16 cellular contexts compared by ENCODE assay signal in the genomic region with DNA sequence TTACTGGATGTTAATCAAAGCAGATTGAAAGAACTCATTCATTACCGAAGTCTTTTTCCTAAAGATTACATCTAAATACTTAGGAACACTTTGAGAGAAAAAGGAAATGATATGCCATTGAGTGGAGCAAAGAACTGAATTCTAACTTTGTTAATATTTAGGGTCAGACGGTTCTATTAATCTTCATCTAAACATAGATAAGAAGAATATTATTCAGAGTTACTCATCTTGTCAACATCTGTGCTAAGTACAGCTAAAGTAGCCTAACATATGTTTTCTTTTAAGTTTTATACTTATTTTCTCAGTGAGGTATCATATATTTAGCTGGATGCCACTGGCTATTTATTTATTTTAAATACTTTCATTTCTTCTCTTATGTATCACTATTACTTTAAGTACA.
"Had no signal": no experiment of that assay in that cellular context is flagged by ENCODE, and none has a peak within 500 bp of the region (broad histone marks: within the 10 kb centered on the region; RNA-seq: fewer than 3 reads in every experiment).

No MANE protein-coding gene starts in this region.

- ATAC-seq: left lobe of liver; naive thymus-derived CD4-positive, alpha-beta T cell; sciatic nerve; stimulated activated naive B cell treated with anti-CD40 and anti-IgM and Interleukin-4, amounts not matched to agents 10 μg/mL and 1 μg/mL and 100 μg/mL, for 72 hours; stimulated activated naive CD8-positive, alpha-beta T cell treated with anti-CD3 and anti-CD28 coated beads, Interleukin-15, amount 100 ng/mL, for 72 hours had no signal

- H3K4me1 ChIP-seq: testis, transverse colon had no signal

- H3K27me3 ChIP-seq: testis, transverse colon had no signal

- DNase-seq: dermis blood vessel endothelial cell; foreskin melanocyte; head of caudate nucleus; hippocampal formation; islet precursor cell; mammary epithelial cell; naive thymus-derived CD4-positive, alpha-beta T cell; nephron progenitor cell; stimulated activated CD4-positive, alpha-beta T cell treated with anti-CD3 and anti-CD28 coated beads, Interleukin-2, amount 100 ng/mL, for 24 hours; stimulated activated CD4-positive, alpha-beta T cell treated with anti-CD3 and anti-CD28 coated beads, Interleukin-4, amount 100 ng/mL, for 4 hours; stimulated activated naive B cell treated with anti-CD40 and anti-IgM and Interleukin-4, amounts not matched to agents 10 μg/mL and 1 μg/mL and 100 μg/mL, for 72 hours; stimulated activated naive CD8-positive, alpha-beta T cell treated with anti-CD3 and anti-CD28 coated beads, Interleukin-15, amount 100 ng/mL, for 72 hours; testis; transverse colon had no signal

- H3K36me3 ChIP-seq: transverse colon had no signal

- H3K9me3 ChIP-seq: testis, transverse colon had no signal

- H3K4me3 ChIP-seq: testis, transverse colon had no signal

- H3K27ac ChIP-seq: testis, transverse colon had no signal
